ENCODE assay signal across 15 cellular contexts in genomic region chr13:41494202-41494601, GRCh38. TPM values are rescaled to one million over a fixed set of nuclear protein-coding genes. Genes with fewer than 3 reads are reported as not detected.
DNase-seq lines count a peak whose midpoint lies in the region; ATAC-seq, FAIRE-seq and TF ChIP-seq lines count a peak whose summit lies in the region.
"Had no signal": no experiment of that assay in that cellular context is flagged by ENCODE, and none has a peak within 500 bp of the region (broad histone marks: within the 10 kb centered on the region; RNA-seq: fewer than 3 reads in every experiment).

No MANE protein-coding gene starts in this region.

- no peak overlapping the region for H3K4me3 ChIP-seq in BE2C (ENCODE audit: low read depth, low read length)

- H3K9me3 ChIP-seq in BE2C, result no peaks in the 10 kb centered on the region

- ATAC-seq in Right ventricle myocardium inferior (peak; percentile 64), left ventricle myocardium superior (peak; percentile 75), HG02678 (IDR thresholded peaks at IDR 0.05; ENCODE audit: unreplicated experiment) (no peak)
- ATAC-seq in activated naive CD8-positive, alpha-beta T cell treated with anti-CD3 and anti-CD28 coated beads, Interleukin-2, amount 50 U/mL, for 24 hours, result no peak

- intact Hi-C loops in Right ventricle myocardium inferior (cut with DNase I) (loop anchor here (2.0 to 5.0 kb wide), 3 partner anchors 53 to 158 kb away; no protein-coding TSS in a partner anchor), cardiac septum (cut with DNase I) (no loop called here), left ventricle myocardium superior (cut with micrococcal nuclease) (no loop called here)

- peaks cover 3% of the 10 kb centered on the region for H3K9me3 Mint-ChIP-seq in activated naive CD8-positive, alpha-beta T cell treated with anti-CD3 and anti-CD28 coated beads, Interleukin-2, amount 50 U/mL, for 24 hours

- peak overlapping the region; percentile 39 for H3K27ac Mint-ChIP-seq in activated naive CD8-positive, alpha-beta T cell treated with anti-CD3 and anti-CD28 coated beads, Interleukin-2, amount 50 U/mL, for 24 hours

- H3K4me1 ChIP-seq in BE2C, result no peaks in the 10 kb centered on the region

- H3K36me3 ChIP-seq in BE2C, result no peaks in the 10 kb centered on the region

- no peaks in the 10 kb centered on the region for H3K27me3 Mint-ChIP-seq in activated naive CD8-positive, alpha-beta T cell treated with anti-CD3 and anti-CD28 coated beads, Interleukin-2, amount 50 U/mL, for 24 hours
- H3K27me3 Mint-ChIP-seq: brain had no signal

- H3K27me3 ChIP-seq in BE2C, result no peaks in the 10 kb centered on the region; the same call in 1 of the 2 replicates

- no peak for FAIRE-seq in HTR-8/SVneo (lab: Jason Lieb, UNC)

- H3K4me3 Mint-ChIP-seq in activated naive CD8-positive, alpha-beta T cell treated with anti-CD3 and anti-CD28 coated beads, Interleukin-2, amount 50 U/mL, for 24 hours, result no peak overlapping the region
- H3K4me3 Mint-ChIP-seq: brain had no signal

- H3K4me1 Mint-ChIP-seq in activated naive CD8-positive, alpha-beta T cell treated with anti-CD3 and anti-CD28 coated beads, Interleukin-2, amount 50 U/mL, for 24 hours, result peaks cover 88% of the 10 kb centered on the region

- TF ChIP-seq CTCF in BE2C (IDR thresholded peaks at IDR 0.05; ENCODE audit: low read depth, low read length), result no peak

- DNase-seq in Right ventricle myocardium inferior (ENCODE audit: missing footprints) (peak; percentile 65), cardiac septum (ENCODE audit: low spot score) (no peak), left ventricle myocardium superior (peak; percentile 62), HTR-8/SVneo (ENCODE audit: insufficient read length, low spot score) (no peak), BE2C (no peak)
- no peak for DNase-seq in activated naive CD8-positive, alpha-beta T cell treated with anti-CD3 and anti-CD28 coated beads, Interleukin-2, amount 50 U/mL, for 24 hours
- no peak for DNase-seq in activated effector memory CD4-positive, alpha-beta T cell treated with Interleukin-2 at 50 U/mL for 16 hours
- DNase-seq: activated effector memory CD4-positive, alpha-beta T cell treated with anti-CD3 and anti-CD28 coated beads, Interleukin-2, amount 50 U/mL, for 16 hours; EL; H7; NCI-H1694 treated with DMSO at 0.1 percent for 48 hours; stimulated activated naive CD4-positive, alpha-beta T cell had no signal

- no peaks in the 10 kb centered on the region for H3K36me3 Mint-ChIP-seq in activated naive CD8-positive, alpha-beta T cell treated with anti-CD3 and anti-CD28 coated beads, Interleukin-2, amount 50 U/mL, for 24 hours (ENCODE audit: low read depth)
- H3K36me3 Mint-ChIP-seq: brain had no signal

RNA-seq across cellular contexts. Expression of gene RGCC, which starts 36.9 kb away (rescaled TPM):
- total RNA-seq in Right ventricle myocardium inferior, result 41.4 TPM
- total RNA-seq in cardiac septum, result 41.4 TPM
- total RNA-seq in left ventricle myocardium superior, result 40.2 TPM
- not detected for polyA plus RNA-seq in BE2C (2012; ENCODE audit: insufficient read depth, insufficient read length, low read depth)
- polyA plus RNA-seq: neural cell had no signal

Comparison
In these comparisons a context has a peak if more than half of its experiments do, and no peak if none do; other contexts are left out.
1. DNase-seq: peak in Right ventricle myocardium inferior (single experiment) and left ventricle myocardium superior (single experiment); none in cardiac septum (single experiment), activated naive CD8-positive, alpha-beta T cell treated with anti-CD3 and anti-CD28 coated beads, Interleukin-2, amount 50 U/mL, for 24 hours (single experiment), activated effector memory CD4-positive, alpha-beta T cell treated with Interleukin-2 at 50 U/mL for 16 hours (single experiment), HTR-8/SVneo (single experiment) and BE2C (single experiment).
2. ATAC-seq: peak in Right ventricle myocardium inferior (single experiment) and left ventricle myocardium superior (single experiment); none in activated naive CD8-positive, alpha-beta T cell treated with anti-CD3 and anti-CD28 coated beads, Interleukin-2, amount 50 U/mL, for 24 hours (single experiment) and HG02678 (single experiment).